ENCODE assay signal across 24 cellular contexts in genomic region chr9:74521009-74521408, GRCh38. TPM values are rescaled to one million over a fixed set of nuclear protein-coding genes. Genes with fewer than 3 reads are reported as not detected.
DNase-seq lines count a peak whose midpoint lies in the region; ATAC-seq, FAIRE-seq and TF ChIP-seq lines count a peak whose summit lies in the region.
"Had no signal": no experiment of that assay in that cellular context is flagged by ENCODE, and none has a peak within 500 bp of the region (broad histone marks: within the 10 kb centered on the region; RNA-seq: fewer than 3 reads in every experiment).

No MANE protein-coding gene starts in this region.

- H3K4me3 ChIP-seq in SK-N-SH (ENCODE audit: low read depth in 2 of 2, low read length in 1 of 2) = no peak overlapping the region
- no peak overlapping the region for H3K4me3 ChIP-seq in stomach
- H3K4me3 ChIP-seq: SK-N-MC had no signal

- TF ChIP-seq POLR2A in stomach (IDR thresholded peaks at IDR 0.05) = no peak

- no peaks in the 10 kb centered on the region for H3K36me3 ChIP-seq in SK-N-SH (replicated peaks in 1 of 2; ENCODE audit: control insufficient read depth in 1 of 2, insufficient read depth in 2 of 2, low read length in 1 of 2)
- H3K36me3 ChIP-seq in stomach = no peaks in the 10 kb centered on the region

- H3F3A ChIP-seq in SK-N-SH (replicated peaks; ENCODE audit: insufficient read depth) = no peaks in the 10 kb centered on the region

- peak; percentile 87 for FAIRE-seq in endometrium (lab: Jason Lieb, UNC)
- FAIRE-seq: GM19239 had no signal

- DNase-seq in SK-N-SH (no peak), fibroblast of the conjunctiva (ENCODE audit: low read depth) (peak; percentile 22), NCI-H526 (lab: John Stamatoyannopoulos, UW) (no peak), stomach (no peak), NCI-H1105 (lab: John Stamatoyannopoulos, UW) (no peak)
- DNase-seq: 8988T; C1 segment of cervical spinal cord; CD8-positive, alpha-beta T cell; EL; GF-D8; Karpas-422; MV-4-11; NCI-H1694; NCI-H2081; NCI-H2171; NCI-H446 treated with DMSO at 0.1 percent for 48 hours; NK-92 treated with Interleukin-12 subunit alpha and Interleukin-12 subunit beta, amount 100 ng/mL, for 24 hours; SHP77 treated with DMSO at 0.1 percent for 48 hours had no signal

- ATAC-seq in SK-N-SH treated with all-trans-retinoic acid at 6 μM for 48 hours (no peak), HG03520 (IDR thresholded peaks at IDR 0.05; ENCODE audit: unreplicated experiment) (no peak)
- ATAC-seq: CD8-positive, alpha-beta T cell had no signal

- intact Hi-C loops in stomach (cut with DNase I; ENCODE audit: low total_unique reads) = no loop called here

- H3K79me2 ChIP-seq in SK-N-SH (ENCODE audit: insufficient read depth) = no peaks in the 10 kb centered on the region

- 0% methylated on average over 1 of the region's 1 CpG for WGBS in SK-N-SH (ENCODE audit: low lambda C conversion rate)
- WGBS in stomach, 5 donors = 43 to 67% (median 57%) methylated on average over 1 of the region's 1 CpG

- H4K20me1 ChIP-seq in SK-N-SH (ENCODE audit: insufficient read depth) = no peaks in the 10 kb centered on the region

- CTCF ChIA-PET in SK-N-SH (lab: Yijun Ruan, JAX) = interaction anchor here (0.9 to 1.4 kb wide), 2 partner anchors 11 to 12 kb away, joined by 3 to 4 read pairs; no protein-coding TSS in a partner anchor

- TF ChIP-seq RAD21 in SK-N-SH (IDR thresholded peaks at IDR 0.05; ENCODE audit: low read length) = no peak

- H3K9me3 ChIP-seq in SK-N-SH = no peaks in the 10 kb centered on the region
- no peaks in the 10 kb centered on the region for H3K9me3 ChIP-seq in stomach

- H3K4me1 ChIP-seq in SK-N-SH (ENCODE audit: control insufficient read depth in 1 of 2, insufficient read depth in 2 of 2, low read depth in 1 of 2, low read length in 1 of 2) (no peaks in the 10 kb centered on the region), stomach (no peaks in the 10 kb centered on the region)

- no peak overlapping the region for H3K9ac ChIP-seq in SK-N-SH

- H2AFZ ChIP-seq in SK-N-SH (ENCODE audit: low read depth) = no peak overlapping the region

- H3K27ac ChIP-seq in SK-N-SH (ENCODE audit: low read depth in 2 of 2, low read length in 1 of 2) (no peak overlapping the region), stomach (no peak overlapping the region)
- H3K27ac ChIP-seq: RWPE1, SK-N-MC had no signal

- TF ChIP-seq EP300 in SK-N-SH (IDR thresholded peaks at IDR 0.05; ENCODE audit: borderline replicate concordance in 1 of 2, low read depth in 1 of 2, low read length in 1 of 2) (no peak), stomach (IDR thresholded peaks at IDR 0.05) (no peak)

- no peaks in the 10 kb centered on the region for H3K9me2 ChIP-seq in SK-N-SH

- TF ChIP-seq CTCF in SK-N-SH (IDR thresholded peaks at IDR 0.05) (no peak), stomach (IDR thresholded peaks at IDR 0.05) (no peak)

- POLR2A ChIA-PET in SK-N-SH (lab: Yijun Ruan, JAX) = no interaction called here

- H3K27me3 ChIP-seq in SK-N-SH (ENCODE audit: insufficient read depth) (no peaks in the 10 kb centered on the region), stomach (no peaks in the 10 kb centered on the region)

- no peak overlapping the region for H3K4me2 ChIP-seq in SK-N-SH

TF ChIP-seq in SK-N-SH treated with all-trans-retinoic acid at 6 μM for 48 hours, 23 proteins besides CTCF, POLR2A, EP300 and RAD21 (continues in another document):
- TF ChIP-seq GLIS3 (CRISPR knock-in tag; IDR thresholded peaks at IDR 0.05) (no peak), PPARA (CRISPR knock-in tag; IDR thresholded peaks at IDR 0.05; ENCODE audit: borderline replicate concordance) (no peak), TSHZ2 (CRISPR knock-in tag; IDR thresholded peaks at IDR 0.05) (0 out of 2 replicates have a peak, but pooled peaks have one; percentile 61), BACH2 (CRISPR knock-in tag; IDR thresholded peaks at IDR 0.05; ENCODE audit: borderline replicate concordance) (no peak), CSRNP3 (CRISPR knock-in tag; IDR thresholded peaks at IDR 0.05) (no peak), TCF4 (CRISPR knock-in tag; IDR thresholded peaks at IDR 0.05; ENCODE audit: borderline replicate concordance) (peak; percentile 77)

TF ChIP-seq in SK-N-SH, 30 proteins besides CTCF, POLR2A, EP300 and RAD21:
- TF ChIP-seq YY1 (IDR thresholded peaks at IDR 0.05; ENCODE audit: low read depth) = no peak
- TF ChIP-seq RFX5 (IDR thresholded peaks at IDR 0.05; ENCODE audit: low read length) = no peak
- no peak for TF ChIP-seq EZH2phosphoT487 (IDR thresholded peaks at IDR 0.05; ENCODE audit: borderline replicate concordance, low read depth)
- no peak for TF ChIP-seq REST (IDR thresholded peaks at IDR 0.05; ENCODE audit: low read depth, low read length)
- TF ChIP-seq POLR2AphosphoS5 (IDR thresholded peaks at IDR 0.05; ENCODE audit: low read depth, low read length) = no peak
- no peak for TF ChIP-seq JUND (IDR thresholded peaks at IDR 0.05)
- TF ChIP-seq TEAD4 (IDR thresholded peaks at IDR 0.05; ENCODE audit: borderline replicate concordance, insufficient read depth) = no peak
- no peak for TF ChIP-seq MEF2A (IDR thresholded peaks at IDR 0.05; ENCODE audit: borderline replicate concordance, low read depth)

RNA-seq across cellular contexts. Expression of gene RORB, which starts 23.9 kb away (rescaled TPM):
- polyA plus RNA-seq in SK-N-SH (2012; rRNA removed) (0.13 and 0.47 TPM in 2 replicates), stomach (under 1 TPM; 0.08 to 0.92 (median 0.19) TPM)
- polyA plus RNA-seq in SK-N-SH (2012; cell fraction: cytosol; rRNA removed) = 0.37 and 0.72 TPM in 2 replicates
- polyA plus RNA-seq in SK-N-SH (2012; cell fraction: nucleus; rRNA removed) = 0.19 and 0.22 TPM in 2 replicates
- under 1 TPM in 4 of 5 donors, not detected in 1; 0.43 to 0.58 (median 0.57) TPM for total RNA-seq in stomach
- total RNA-seq: CD8-positive, alpha-beta T cell had no signal
